1 cellular context compared by ENCODE assay signal in the genomic region with DNA sequence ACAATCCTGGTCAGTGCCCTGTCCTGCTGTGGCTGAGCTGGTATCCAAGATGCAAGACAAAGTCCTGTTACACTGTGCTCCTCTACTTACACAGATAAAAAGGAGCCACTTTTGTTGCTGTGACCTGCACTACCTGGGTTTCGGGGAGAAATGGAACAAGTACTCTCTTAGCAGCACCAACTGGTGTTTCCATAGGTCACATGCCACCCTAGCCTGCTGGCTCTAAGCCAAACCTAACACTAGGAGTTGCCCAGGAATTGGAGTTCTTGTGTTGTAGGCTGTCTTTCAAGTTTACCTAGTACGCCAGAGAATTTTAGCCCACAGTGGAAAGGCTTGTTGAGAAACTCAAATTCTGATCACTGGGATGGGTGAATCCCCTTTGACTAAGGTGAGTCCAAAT.
TF ChIP-seq lines count a peak whose summit lies in the region.

No MANE protein-coding gene starts in this region.

TF ChIP-seq in GM23338, 12 proteins besides CTCF, POLR2A, EP300 and RAD21 (continued from another document):
- TF ChIP-seq, protein P1, sequence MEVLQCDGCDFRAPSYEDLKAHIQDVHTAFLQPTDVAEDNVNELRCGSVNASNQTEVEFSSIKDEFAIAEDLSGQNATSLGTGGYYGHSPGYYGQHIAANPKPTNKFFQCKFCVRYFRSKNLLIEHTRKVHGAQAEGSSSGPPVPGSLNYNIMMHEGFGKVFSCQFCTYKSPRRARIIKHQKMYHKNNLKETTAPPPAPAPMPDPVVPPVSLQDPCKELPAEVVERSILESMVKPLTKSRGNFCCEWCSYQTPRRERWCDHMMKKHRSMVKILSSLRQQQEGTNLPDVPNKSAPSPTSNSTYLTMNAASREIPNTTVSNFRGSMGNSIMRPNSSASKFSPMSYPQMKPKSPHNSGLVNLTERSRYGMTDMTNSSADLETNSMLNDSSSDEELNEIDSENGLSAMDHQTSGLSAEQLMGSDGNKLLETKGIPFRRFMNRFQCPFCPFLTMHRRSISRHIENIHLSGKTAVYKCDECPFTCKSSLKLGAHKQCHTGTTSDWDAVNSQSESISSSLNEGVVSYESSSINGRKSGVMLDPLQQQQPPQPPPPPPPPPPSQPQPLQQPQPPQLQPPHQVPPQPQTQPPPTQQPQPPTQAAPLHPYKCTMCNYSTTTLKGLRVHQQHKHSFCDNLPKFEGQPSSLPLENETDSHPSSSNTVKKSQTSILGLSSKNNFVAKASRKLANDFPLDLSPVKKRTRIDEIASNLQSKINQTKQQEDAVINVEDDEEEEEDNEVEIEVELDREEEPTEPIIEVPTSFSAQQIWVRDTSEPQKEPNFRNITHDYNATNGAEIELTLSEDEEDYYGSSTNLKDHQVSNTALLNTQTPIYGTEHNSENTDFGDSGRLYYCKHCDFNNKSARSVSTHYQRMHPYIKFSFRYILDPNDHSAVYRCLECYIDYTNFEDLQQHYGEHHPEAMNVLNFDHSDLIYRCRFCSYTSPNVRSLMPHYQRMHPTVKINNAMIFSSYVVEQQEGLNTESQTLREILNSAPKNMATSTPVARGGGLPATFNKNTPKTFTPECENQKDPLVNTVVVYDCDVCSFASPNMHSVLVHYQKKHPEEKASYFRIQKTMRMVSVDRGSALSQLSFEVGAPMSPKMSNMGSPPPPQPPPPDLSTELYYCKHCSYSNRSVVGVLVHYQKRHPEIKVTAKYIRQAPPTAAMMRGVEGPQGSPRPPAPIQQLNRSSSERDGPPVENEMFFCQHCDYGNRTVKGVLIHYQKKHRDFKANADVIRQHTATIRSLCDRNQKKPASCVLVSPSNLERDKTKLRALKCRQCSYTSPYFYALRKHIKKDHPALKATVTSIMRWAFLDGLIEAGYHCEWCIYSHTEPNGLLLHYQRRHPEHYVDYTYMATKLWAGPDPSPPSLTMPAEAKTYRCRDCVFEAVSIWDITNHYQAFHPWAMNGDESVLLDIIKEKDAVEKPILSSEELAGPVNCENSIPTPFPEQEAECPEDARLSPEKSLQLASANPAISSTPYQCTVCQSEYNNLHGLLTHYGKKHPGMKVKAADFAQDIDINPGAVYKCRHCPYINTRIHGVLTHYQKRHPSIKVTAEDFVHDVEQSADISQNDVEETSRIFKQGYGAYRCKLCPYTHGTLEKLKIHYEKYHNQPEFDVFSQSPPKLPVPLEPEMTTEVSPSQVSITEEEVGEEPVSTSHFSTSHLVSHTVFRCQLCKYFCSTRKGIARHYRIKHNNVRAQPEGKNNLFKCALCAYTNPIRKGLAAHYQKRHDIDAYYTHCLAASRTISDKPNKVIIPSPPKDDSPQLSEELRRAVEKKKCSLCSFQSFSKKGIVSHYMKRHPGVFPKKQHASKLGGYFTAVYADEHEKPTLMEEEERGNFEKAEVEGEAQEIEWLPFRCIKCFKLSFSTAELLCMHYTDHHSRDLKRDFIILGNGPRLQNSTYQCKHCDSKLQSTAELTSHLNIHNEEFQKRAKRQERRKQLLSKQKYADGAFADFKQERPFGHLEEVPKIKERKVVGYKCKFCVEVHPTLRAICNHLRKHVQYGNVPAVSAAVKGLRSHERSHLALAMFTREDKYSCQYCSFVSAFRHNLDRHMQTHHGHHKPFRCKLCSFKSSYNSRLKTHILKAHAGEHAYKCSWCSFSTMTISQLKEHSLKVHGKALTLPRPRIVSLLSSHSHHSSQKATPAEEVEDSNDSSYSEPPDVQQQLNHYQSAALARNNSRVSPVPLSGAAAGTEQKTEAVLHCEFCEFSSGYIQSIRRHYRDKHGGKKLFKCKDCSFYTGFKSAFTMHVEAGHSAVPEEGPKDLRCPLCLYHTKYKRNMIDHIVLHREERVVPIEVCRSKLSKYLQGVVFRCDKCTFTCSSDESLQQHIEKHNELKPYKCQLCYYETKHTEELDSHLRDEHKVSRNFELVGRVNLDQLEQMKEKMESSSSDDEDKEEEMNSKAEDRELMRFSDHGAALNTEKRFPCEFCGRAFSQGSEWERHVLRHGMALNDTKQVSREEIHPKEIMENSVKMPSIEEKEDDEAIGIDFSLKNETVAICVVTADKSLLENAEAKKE (CRISPR knock-in tag; IDR thresholded peaks at IDR 0.05), result no peak
- TF ChIP-seq POLR2AphosphoS5 (IDR thresholded peaks at IDR 0.05; ENCODE audit: low read depth) (no peak), CREB1 (CRISPR knock-in tag; IDR thresholded peaks at IDR 0.05; ENCODE audit: low read depth) (no peak), ZNF331 (CRISPR knock-in tag; IDR thresholded peaks at IDR 0.05; ENCODE audit: low read depth) (no peak), EZH2 (IDR thresholded peaks at IDR 0.05; ENCODE audit: low read depth, unreplicated experiment) (no peak)
- TF ChIP-seq, protein P2, sequence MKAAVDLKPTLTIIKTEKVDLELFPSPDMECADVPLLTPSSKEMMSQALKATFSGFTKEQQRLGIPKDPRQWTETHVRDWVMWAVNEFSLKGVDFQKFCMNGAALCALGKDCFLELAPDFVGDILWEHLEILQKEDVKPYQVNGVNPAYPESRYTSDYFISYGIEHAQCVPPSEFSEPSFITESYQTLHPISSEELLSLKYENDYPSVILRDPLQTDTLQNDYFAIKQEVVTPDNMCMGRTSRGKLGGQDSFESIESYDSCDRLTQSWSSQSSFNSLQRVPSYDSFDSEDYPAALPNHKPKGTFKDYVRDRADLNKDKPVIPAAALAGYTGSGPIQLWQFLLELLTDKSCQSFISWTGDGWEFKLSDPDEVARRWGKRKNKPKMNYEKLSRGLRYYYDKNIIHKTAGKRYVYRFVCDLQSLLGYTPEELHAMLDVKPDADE (IDR thresholded peaks at IDR 0.05), result no peak
